Comparison of ENCODE assay signal across 1 cellular context in the genomic region with DNA sequence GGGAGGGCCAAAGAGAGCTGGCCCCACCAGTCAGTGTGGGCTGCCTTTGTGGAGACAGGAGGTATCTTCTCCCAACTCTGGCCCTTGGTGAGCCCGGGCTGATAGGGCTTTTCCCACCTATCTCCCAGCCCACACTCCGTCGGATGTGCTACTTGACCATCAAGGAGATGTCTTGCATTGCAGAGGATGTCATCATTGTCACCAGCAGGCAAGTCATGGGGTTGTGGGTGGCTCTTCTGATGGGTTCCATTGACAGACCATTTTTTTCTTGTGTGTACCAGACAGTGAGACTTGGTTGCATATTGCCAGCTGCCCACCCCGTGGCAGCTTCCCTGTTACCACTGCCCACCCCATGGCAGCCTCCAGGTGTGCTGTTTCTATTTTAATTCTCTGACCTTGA.
TF ChIP-seq lines count a peak whose summit lies in the region.

No MANE protein-coding gene starts in this region.

TF ChIP-seq in K562, 482 proteins besides CTCF, POLR2A, EP300 and RAD21 (continued from another document):
- TF ChIP-seq, protein P1, sequence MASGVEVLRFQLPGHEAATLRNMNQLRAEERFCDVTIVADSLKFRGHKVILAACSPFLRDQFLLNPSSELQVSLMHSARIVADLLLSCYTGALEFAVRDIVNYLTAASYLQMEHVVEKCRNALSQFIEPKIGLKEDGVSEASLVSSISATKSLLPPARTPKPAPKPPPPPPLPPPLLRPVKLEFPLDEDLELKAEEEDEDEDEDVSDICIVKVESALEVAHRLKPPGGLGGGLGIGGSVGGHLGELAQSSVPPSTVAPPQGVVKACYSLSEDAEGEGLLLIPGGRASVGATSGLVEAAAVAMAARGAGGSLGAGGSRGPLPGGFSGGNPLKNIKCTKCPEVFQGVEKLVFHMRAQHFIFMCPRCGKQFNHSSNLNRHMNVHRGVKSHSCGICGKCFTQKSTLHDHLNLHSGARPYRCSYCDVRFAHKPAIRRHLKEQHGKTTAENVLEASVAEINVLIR (CRISPR knock-in tag; IDR thresholded peaks at IDR 0.05), result 0 out of 2 replicates have a peak, but pooled peaks have one; percentile 19
- TF ChIP-seq, protein P2, sequence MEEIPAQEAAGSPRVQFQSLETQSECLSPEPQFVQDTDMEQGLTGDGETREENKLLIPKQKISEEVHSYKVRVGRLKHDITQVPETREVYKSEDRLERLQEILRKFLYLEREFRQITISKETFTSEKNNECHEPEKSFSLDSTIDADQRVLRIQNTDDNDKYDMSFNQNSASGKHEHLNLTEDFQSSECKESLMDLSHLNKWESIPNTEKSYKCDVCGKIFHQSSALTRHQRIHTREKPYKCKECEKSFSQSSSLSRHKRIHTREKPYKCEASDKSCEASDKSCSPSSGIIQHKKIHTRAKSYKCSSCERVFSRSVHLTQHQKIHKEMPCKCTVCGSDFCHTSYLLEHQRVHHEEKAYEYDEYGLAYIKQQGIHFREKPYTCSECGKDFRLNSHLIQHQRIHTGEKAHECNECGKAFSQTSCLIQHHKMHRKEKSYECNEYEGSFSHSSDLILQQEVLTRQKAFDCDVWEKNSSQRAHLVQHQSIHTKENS (CRISPR knock-in tag; IDR thresholded peaks at IDR 0.05), result no peak
- TF ChIP-seq ZNF764 (CRISPR knock-in tag; IDR thresholded peaks at IDR 0.05; ENCODE audit: low read depth) (no peak), HDAC2 (IDR thresholded peaks at IDR 0.05) (no peak), KLF6 (CRISPR knock-in tag; IDR thresholded peaks at IDR 0.05; ENCODE audit: borderline replicate concordance) (0 out of 2 replicates have a peak, but pooled peaks have one; percentile 27), DIDO1 (tag; IDR thresholded peaks at IDR 0.05; ENCODE audit: low read depth) (no peak), SMAD3 (CRISPR knock-in tag; conservative IDR thresholded peaks at IDR 0.05) (peak; percentile 45; the same call in 1 of the 2 replicates), TARDBP (IDR thresholded peaks at IDR 0.05) (no peak), TCF7 (IDR thresholded peaks at IDR 0.05; ENCODE audit: borderline replicate concordance) (no peak), ZNF354B (CRISPR knock-in tag; IDR thresholded peaks at IDR 0.05) (no peak), NFE2 (IDR thresholded peaks at IDR 0.05; ENCODE audit: low read depth) (no peak), ZNF778 (CRISPR knock-in tag; IDR thresholded peaks at IDR 0.05) (no peak), HNRNPL (IDR thresholded peaks at IDR 0.05; ENCODE audit: low read depth, low read length) (no peak), ZNF584 (CRISPR knock-in tag; IDR thresholded peaks at IDR 0.05; ENCODE audit: low read depth) (peak; percentile 76; the same call in 1 of the 2 replicates), CBX1 (IDR thresholded peaks at IDR 0.05; ENCODE audit: low read depth) (no peak), BRCA1 (IDR thresholded peaks at IDR 0.05) (no peak), BRCA1 (CRISPR knock-in tag; IDR thresholded peaks at IDR 0.05) (no peak), BCL6 (CRISPR knock-in tag; IDR thresholded peaks at IDR 0.05) (peak; percentile 57), DNMT1 (IDR thresholded peaks at IDR 0.05) (no peak), NCOA4 (IDR thresholded peaks at IDR 0.05; ENCODE audit: partially characterized antibody) (no peak)
- TF ChIP-seq, protein P3, sequence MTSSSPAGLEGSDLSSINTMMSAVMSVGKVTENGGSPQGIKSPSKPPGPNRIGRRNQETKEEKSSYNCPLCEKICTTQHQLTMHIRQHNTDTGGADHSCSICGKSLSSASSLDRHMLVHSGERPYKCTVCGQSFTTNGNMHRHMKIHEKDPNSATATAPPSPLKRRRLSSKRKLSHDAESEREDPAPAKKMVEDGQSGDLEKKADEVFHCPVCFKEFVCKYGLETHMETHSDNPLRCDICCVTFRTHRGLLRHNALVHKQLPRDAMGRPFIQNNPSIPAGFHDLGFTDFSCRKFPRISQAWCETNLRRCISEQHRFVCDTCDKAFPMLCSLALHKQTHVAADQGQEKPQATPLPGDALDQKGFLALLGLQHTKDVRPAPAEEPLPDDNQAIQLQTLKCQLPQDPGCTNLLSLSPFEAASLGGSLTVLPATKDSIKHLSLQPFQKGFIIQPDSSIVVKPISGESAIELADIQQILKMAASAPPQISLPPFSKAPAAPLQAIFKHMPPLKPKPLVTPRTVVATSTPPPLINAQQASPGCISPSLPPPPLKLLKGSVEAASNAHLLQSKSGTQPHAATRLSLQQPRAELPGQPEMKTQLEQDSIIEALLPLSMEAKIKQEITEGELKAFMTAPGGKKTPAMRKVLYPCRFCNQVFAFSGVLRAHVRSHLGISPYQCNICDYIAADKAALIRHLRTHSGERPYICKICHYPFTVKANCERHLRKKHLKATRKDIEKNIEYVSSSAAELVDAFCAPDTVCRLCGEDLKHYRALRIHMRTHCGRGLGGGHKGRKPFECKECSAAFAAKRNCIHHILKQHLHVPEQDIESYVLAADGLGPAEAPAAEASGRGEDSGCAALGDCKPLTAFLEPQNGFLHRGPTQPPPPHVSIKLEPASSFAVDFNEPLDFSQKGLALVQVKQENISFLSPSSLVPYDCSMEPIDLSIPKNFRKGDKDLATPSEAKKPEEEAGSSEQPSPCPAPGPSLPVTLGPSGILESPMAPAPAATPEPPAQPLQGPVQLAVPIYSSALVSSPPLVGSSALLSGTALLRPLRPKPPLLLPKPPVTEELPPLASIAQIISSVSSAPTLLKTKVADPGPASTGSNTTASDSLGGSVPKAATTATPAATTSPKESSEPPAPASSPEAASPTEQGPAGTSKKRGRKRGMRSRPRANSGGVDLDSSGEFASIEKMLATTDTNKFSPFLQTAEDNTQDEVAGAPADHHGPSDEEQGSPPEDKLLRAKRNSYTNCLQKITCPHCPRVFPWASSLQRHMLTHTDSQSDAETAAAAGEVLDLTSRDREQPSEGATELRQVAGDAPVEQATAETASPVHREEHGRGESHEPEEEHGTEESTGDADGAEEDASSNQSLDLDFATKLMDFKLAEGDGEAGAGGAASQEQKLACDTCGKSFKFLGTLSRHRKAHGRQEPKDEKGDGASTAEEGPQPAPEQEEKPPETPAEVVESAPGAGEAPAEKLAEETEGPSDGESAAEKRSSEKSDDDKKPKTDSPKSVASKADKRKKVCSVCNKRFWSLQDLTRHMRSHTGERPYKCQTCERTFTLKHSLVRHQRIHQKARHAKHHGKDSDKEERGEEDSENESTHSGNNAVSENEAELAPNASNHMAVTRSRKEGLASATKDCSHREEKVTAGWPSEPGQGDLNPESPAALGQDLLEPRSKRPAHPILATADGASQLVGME (CRISPR knock-in tag; IDR thresholded peaks at IDR 0.05), result peak; percentile 64; the same call in 1 of the 2 replicates
- TF ChIP-seq, protein P4, sequence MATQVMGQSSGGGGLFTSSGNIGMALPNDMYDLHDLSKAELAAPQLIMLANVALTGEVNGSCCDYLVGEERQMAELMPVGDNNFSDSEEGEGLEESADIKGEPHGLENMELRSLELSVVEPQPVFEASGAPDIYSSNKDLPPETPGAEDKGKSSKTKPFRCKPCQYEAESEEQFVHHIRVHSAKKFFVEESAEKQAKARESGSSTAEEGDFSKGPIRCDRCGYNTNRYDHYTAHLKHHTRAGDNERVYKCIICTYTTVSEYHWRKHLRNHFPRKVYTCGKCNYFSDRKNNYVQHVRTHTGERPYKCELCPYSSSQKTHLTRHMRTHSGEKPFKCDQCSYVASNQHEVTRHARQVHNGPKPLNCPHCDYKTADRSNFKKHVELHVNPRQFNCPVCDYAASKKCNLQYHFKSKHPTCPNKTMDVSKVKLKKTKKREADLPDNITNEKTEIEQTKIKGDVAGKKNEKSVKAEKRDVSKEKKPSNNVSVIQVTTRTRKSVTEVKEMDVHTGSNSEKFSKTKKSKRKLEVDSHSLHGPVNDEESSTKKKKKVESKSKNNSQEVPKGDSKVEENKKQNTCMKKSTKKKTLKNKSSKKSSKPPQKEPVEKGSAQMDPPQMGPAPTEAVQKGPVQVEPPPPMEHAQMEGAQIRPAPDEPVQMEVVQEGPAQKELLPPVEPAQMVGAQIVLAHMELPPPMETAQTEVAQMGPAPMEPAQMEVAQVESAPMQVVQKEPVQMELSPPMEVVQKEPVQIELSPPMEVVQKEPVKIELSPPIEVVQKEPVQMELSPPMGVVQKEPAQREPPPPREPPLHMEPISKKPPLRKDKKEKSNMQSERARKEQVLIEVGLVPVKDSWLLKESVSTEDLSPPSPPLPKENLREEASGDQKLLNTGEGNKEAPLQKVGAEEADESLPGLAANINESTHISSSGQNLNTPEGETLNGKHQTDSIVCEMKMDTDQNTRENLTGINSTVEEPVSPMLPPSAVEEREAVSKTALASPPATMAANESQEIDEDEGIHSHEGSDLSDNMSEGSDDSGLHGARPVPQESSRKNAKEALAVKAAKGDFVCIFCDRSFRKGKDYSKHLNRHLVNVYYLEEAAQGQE (CRISPR knock-in tag; IDR thresholded peaks at IDR 0.05; ENCODE audit: low read depth), result no peak
- TF ChIP-seq, protein P5, sequence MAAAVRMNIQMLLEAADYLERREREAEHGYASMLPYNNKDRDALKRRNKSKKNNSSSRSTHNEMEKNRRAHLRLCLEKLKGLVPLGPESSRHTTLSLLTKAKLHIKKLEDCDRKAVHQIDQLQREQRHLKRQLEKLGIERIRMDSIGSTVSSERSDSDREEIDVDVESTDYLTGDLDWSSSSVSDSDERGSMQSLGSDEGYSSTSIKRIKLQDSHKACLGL (CRISPR knock-in tag; IDR thresholded peaks at IDR 0.05; ENCODE audit: borderline replicate concordance, poor library complexity, severe bottlenecking), result no peak
- TF ChIP-seq, protein P6, sequence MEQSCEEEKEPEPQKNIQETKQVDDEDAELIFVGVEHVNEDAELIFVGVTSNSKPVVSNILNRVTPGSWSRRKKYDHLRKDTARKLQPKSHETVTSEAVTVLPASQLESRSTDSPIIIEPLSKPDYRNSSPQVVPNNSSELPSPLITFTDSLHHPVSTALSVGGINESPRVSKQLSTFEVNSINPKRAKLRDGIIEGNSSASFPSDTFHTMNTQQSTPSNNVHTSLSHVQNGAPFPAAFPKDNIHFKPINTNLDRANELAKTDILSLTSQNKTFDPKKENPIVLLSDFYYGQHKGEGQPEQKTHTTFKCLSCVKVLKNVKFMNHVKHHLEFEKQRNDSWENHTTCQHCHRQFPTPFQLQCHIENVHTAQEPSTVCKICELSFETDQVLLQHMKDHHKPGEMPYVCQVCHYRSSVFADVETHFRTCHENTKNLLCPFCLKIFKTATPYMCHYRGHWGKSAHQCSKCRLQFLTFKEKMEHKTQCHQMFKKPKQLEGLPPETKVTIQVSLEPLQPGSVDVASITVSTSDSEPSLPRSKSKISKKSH (CRISPR knock-in tag; IDR thresholded peaks at IDR 0.05), result no peak
- TF ChIP-seq, protein P7, sequence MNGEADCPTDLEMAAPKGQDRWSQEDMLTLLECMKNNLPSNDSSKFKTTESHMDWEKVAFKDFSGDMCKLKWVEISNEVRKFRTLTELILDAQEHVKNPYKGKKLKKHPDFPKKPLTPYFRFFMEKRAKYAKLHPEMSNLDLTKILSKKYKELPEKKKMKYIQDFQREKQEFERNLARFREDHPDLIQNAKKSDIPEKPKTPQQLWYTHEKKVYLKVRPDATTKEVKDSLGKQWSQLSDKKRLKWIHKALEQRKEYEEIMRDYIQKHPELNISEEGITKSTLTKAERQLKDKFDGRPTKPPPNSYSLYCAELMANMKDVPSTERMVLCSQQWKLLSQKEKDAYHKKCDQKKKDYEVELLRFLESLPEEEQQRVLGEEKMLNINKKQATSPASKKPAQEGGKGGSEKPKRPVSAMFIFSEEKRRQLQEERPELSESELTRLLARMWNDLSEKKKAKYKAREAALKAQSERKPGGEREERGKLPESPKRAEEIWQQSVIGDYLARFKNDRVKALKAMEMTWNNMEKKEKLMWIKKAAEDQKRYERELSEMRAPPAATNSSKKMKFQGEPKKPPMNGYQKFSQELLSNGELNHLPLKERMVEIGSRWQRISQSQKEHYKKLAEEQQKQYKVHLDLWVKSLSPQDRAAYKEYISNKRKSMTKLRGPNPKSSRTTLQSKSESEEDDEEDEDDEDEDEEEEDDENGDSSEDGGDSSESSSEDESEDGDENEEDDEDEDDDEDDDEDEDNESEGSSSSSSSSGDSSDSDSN (IDR thresholded peaks at IDR 0.05; ENCODE audit: borderline replicate concordance in 1 of 2, low read depth in 2 of 2, low read length in 2 of 2), result no peak
- TF ChIP-seq, protein P8, sequence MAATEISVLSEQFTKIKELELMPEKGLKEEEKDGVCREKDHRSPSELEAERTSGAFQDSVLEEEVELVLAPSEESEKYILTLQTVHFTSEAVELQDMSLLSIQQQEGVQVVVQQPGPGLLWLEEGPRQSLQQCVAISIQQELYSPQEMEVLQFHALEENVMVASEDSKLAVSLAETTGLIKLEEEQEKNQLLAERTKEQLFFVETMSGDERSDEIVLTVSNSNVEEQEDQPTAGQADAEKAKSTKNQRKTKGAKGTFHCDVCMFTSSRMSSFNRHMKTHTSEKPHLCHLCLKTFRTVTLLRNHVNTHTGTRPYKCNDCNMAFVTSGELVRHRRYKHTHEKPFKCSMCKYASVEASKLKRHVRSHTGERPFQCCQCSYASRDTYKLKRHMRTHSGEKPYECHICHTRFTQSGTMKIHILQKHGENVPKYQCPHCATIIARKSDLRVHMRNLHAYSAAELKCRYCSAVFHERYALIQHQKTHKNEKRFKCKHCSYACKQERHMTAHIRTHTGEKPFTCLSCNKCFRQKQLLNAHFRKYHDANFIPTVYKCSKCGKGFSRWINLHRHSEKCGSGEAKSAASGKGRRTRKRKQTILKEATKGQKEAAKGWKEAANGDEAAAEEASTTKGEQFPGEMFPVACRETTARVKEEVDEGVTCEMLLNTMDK (IDR thresholded peaks at IDR 0.05; ENCODE audit: borderline replicate concordance, insufficient read depth, low read depth, low read length, poor library complexity, severe bottlenecking), result no peak
